ENCODE assay signal across 1 cellular context in the genomic region with DNA sequence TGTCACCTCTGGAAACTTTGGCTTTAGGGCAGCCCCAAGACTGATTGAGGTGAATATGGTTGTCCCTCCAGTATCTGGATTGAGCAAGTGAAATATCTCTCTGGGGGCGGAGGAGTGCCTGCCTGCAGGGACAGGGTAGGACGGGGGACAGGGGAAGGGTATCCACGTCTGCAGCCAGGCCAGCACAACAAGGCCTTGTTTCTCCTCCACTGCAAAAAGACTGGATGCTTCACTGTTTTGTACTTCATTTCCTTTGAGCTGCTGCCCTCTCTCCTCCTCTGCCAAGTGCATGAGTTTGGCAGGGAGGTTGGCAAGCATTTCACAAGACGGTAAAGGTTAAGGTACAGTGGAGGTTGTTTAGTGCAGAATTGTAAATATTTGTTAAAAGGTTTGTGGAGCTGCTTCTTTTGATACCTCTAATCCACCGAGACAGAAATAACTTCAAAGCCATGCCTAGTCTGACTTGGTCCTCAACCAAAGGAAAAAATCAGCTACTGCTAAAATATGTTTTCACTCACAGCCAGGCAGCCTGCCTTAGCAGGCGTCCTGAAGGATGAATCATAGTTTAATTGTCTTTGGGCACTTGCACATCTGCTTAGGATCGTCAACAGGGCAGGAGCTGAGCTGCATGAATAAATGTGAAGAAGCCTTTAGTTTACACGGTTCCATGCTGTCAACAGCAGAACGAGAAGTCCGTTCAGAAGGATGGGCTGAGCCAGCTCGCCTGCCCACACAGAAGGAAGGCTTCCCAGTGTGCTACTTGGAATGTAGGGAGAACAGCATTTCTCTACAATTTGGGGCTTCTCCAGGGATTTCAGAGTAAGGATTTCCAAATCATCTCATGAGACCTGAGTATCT.
TF ChIP-seq lines count a peak whose summit lies in the region.

No MANE protein-coding gene starts in this region.

TF ChIP-seq in HepG2, 621 proteins besides CTCF, POLR2A, EP300 and RAD21 (continued from another document and continues in another):
- TF ChIP-seq HOXD1 (CRISPR knock-in tag; IDR thresholded peaks at IDR 0.05) = peak; percentile 98
- TF ChIP-seq BRF2 (CRISPR knock-in tag; IDR thresholded peaks at IDR 0.05) = peak; percentile 97
- peak; percentile 90 for TF ChIP-seq ZNF644 (CRISPR knock-in tag; IDR thresholded peaks at IDR 0.05; ENCODE audit: low read depth)
- peak; percentile 98 for TF ChIP-seq HNF4G (IDR thresholded peaks at IDR 0.05; ENCODE audit: borderline replicate concordance, low read depth, low read length)
- TF ChIP-seq HNF4G (CRISPR knock-in tag; IDR thresholded peaks at IDR 0.05; ENCODE audit: borderline replicate concordance, low read depth) = peak; percentile 97
- peak; percentile 82 for TF ChIP-seq SMARCC2 (IDR thresholded peaks at IDR 0.05)
- TF ChIP-seq ARHGAP35 (CRISPR knock-in tag; IDR thresholded peaks at IDR 0.05; ENCODE audit: borderline replicate concordance) = peak; percentile 55; the same call in 1 of the 2 replicates
- TF ChIP-seq AKAP8 (CRISPR knock-in tag; IDR thresholded peaks at IDR 0.05) = no peak
- TF ChIP-seq, protein P1, sequence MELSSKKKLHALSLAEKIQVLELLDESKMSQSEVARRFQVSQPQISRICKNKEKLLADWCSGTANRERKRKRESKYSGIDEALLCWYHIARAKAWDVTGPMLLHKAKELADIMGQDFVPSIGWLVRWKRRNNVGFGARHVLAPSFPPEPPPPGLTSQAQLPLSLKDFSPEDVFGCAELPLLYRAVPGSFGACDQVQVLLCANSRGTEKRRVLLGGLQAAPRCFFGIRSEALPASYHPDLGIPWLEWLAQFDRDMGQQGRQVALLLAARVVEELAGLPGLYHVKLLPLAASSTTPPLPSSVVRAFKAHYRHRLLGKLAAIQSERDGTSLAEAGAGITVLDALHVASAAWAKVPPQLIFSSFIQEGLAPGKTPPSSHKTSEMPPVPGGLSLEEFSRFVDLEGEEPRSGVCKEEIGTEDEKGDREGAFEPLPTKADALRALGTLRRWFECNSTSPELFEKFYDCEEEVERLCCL (CRISPR knock-in tag; IDR thresholded peaks at IDR 0.05; ENCODE audit: borderline replicate concordance) = no peak
- TF ChIP-seq, protein P2, sequence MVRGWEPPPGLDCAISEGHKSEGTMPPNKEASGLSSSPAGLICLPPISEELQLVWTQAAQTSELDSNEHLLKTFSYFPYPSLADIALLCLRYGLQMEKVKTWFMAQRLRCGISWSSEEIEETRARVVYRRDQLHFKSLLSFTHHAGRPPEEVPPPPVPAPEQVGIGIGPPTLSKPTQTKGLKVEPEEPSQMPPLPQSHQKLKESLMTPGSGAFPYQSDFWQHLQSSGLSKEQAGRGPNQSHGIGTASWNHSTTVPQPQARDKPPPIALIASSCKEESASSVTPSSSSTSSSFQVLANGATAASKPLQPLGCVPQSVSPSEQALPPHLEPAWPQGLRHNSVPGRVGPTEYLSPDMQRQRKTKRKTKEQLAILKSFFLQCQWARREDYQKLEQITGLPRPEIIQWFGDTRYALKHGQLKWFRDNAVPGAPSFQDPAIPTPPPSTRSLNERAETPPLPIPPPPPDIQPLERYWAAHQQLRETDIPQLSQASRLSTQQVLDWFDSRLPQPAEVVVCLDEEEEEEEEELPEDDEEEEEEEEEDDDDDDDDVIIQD (CRISPR knock-in tag; IDR thresholded peaks at IDR 0.05; ENCODE audit: low read depth) = peak; percentile 98
- TF ChIP-seq ZNF460 (CRISPR knock-in tag; IDR thresholded peaks at IDR 0.05; ENCODE audit: borderline replicate concordance) = 0 out of 2 replicates have a peak, but pooled peaks have one; percentile 48
- no peak; the same call in 1 of the 2 replicates for TF ChIP-seq ZNF343 (CRISPR knock-in tag; IDR thresholded peaks at IDR 0.05)
- TF ChIP-seq TEF (CRISPR knock-in tag; IDR thresholded peaks at IDR 0.05) = no peak
- TF ChIP-seq FOXA1 (IDR thresholded peaks at IDR 0.05) = peak; percentile 84
- TF ChIP-seq FOXA1 (CRISPR knock-in tag; IDR thresholded peaks at IDR 0.05) = peak; percentile 93
- TF ChIP-seq HMGXB4 (CRISPR knock-in tag; IDR thresholded peaks at IDR 0.05; ENCODE audit: borderline replicate concordance in 1 of 2, low read depth in 1 of 2) = peak; percentile 70 to 87; a peak in 3 of 4 replicates
- TF ChIP-seq ZBTB38 (CRISPR knock-in tag; IDR thresholded peaks at IDR 0.05) = no peak
- peak; percentile 92; the same call in 1 of the 2 replicates for TF ChIP-seq RFXANK (CRISPR knock-in tag; IDR thresholded peaks at IDR 0.05)
- TF ChIP-seq ZNF639 (CRISPR knock-in tag; conservative IDR thresholded peaks at IDR 0.05) = no peak; the same call in 1 of the 2 replicates
- no peak for TF ChIP-seq TRAFD1 (CRISPR knock-in tag; IDR thresholded peaks at IDR 0.05; ENCODE audit: borderline replicate concordance)
- no peak for TF ChIP-seq ZNF383 (CRISPR knock-in tag; IDR thresholded peaks at IDR 0.05; ENCODE audit: borderline replicate concordance)
- peak; percentile 53 for TF ChIP-seq ZNF670 (CRISPR knock-in tag; IDR thresholded peaks at IDR 0.05; ENCODE audit: borderline replicate concordance)
- peak; percentile 100 for TF ChIP-seq ZNF205 (CRISPR knock-in tag; IDR thresholded peaks at IDR 0.05)
- peak; percentile 97 for TF ChIP-seq HNF1B (CRISPR knock-in tag; IDR thresholded peaks at IDR 0.05)
- TF ChIP-seq, protein P3, sequence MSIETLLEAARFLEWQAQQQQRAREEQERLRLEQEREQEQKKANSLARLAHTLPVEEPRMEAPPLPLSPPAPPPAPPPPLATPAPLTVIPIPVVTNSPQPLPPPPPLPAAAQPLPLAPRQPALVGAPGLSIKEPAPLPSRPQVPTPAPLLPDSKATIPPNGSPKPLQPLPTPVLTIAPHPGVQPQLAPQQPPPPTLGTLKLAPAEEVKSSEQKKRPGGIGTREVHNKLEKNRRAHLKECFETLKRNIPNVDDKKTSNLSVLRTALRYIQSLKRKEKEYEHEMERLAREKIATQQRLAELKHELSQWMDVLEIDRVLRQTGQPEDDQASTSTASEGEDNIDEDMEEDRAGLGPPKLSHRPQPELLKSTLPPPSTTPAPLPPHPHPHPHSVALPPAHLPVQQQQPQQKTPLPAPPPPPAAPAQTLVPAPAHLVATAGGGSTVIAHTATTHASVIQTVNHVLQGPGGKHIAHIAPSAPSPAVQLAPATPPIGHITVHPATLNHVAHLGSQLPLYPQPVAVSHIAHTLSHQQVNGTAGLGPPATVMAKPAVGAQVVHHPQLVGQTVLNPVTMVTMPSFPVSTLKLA (IDR thresholded peaks at IDR 0.05) = no peak
- TF ChIP-seq ZNF589 (CRISPR knock-in tag; conservative IDR thresholded peaks at IDR 0.05) = peak; percentile 94
- TF ChIP-seq, protein P4, sequence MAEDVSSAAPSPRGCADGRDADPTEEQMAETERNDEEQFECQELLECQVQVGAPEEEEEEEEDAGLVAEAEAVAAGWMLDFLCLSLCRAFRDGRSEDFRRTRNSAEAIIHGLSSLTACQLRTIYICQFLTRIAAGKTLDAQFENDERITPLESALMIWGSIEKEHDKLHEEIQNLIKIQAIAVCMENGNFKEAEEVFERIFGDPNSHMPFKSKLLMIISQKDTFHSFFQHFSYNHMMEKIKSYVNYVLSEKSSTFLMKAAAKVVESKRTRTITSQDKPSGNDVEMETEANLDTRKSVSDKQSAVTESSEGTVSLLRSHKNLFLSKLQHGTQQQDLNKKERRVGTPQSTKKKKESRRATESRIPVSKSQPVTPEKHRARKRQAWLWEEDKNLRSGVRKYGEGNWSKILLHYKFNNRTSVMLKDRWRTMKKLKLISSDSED (CRISPR knock-in tag; IDR thresholded peaks at IDR 0.05) = no peak
- TF ChIP-seq SALL2 (CRISPR knock-in tag; IDR thresholded peaks at IDR 0.05) = peak; percentile 97
- peak; percentile 91 for TF ChIP-seq ZMYM3 (CRISPR knock-in tag; IDR thresholded peaks at IDR 0.05)
- peak; percentile 93 for TF ChIP-seq ZFY (CRISPR knock-in tag; IDR thresholded peaks at IDR 0.05)
- TF ChIP-seq ZNF800 (CRISPR knock-in tag; IDR thresholded peaks at IDR 0.05) = peak; percentile 96
- TF ChIP-seq TSC22D2 (CRISPR knock-in tag; IDR thresholded peaks at IDR 0.05; ENCODE audit: borderline replicate concordance) = peak; percentile 96; the same call in 1 of the 2 replicates
- peak; percentile 95 for TF ChIP-seq ZNF572 (CRISPR knock-in tag; IDR thresholded peaks at IDR 0.05)
- peak; percentile 99 for TF ChIP-seq POGZ (CRISPR knock-in tag; IDR thresholded peaks at IDR 0.05)
- peak; percentile 97 for TF ChIP-seq ZSCAN29 (CRISPR knock-in tag; conservative IDR thresholded peaks at IDR 0.05)
- TF ChIP-seq MBD4 (IDR thresholded peaks at IDR 0.05; ENCODE audit: borderline replicate concordance, low read length) = peak; percentile 99
- peak; percentile 94 for TF ChIP-seq ZFP90 (CRISPR knock-in tag; IDR thresholded peaks at IDR 0.05; ENCODE audit: borderline replicate concordance)
- peak; percentile 90; the same call in 1 of the 2 replicates for TF ChIP-seq ZNF766 (CRISPR knock-in tag; IDR thresholded peaks at IDR 0.05; ENCODE audit: borderline replicate concordance)
- peak; percentile 89 for TF ChIP-seq ZNF772 (CRISPR knock-in tag; IDR thresholded peaks at IDR 0.05)
- no peak for TF ChIP-seq CHD2 (IDR thresholded peaks at IDR 0.05; ENCODE audit: low read depth, low read length)
- peak; percentile 80; the same call in 1 of the 2 replicates for TF ChIP-seq ZNF224 (CRISPR knock-in tag; IDR thresholded peaks at IDR 0.05)
- TF ChIP-seq SIX1 (CRISPR knock-in tag; IDR thresholded peaks at IDR 0.05; ENCODE audit: borderline replicate concordance) = peak; percentile 83; the same call in 1 of the 2 replicates
